Comparison of ENCODE assay signal across 1 cellular context in genomic region chr2:46972438-46972837, GRCh38.
TF ChIP-seq lines count a peak whose summit lies in the region.

No MANE protein-coding gene starts in this region.

TF ChIP-seq in HepG2, 621 proteins besides CTCF, POLR2A, EP300 and RAD21:
- TF ChIP-seq ZKSCAN1 (IDR thresholded peaks at IDR 0.05; ENCODE audit: low read length): peak; percentile 29; the same call in 1 of the 2 replicates
- TF ChIP-seq ZNF724P (CRISPR knock-in tag; IDR thresholded peaks at IDR 0.05; ENCODE audit: borderline replicate concordance): no peak
